ENCODE assay signal across 8 cellular contexts in the genomic region with DNA sequence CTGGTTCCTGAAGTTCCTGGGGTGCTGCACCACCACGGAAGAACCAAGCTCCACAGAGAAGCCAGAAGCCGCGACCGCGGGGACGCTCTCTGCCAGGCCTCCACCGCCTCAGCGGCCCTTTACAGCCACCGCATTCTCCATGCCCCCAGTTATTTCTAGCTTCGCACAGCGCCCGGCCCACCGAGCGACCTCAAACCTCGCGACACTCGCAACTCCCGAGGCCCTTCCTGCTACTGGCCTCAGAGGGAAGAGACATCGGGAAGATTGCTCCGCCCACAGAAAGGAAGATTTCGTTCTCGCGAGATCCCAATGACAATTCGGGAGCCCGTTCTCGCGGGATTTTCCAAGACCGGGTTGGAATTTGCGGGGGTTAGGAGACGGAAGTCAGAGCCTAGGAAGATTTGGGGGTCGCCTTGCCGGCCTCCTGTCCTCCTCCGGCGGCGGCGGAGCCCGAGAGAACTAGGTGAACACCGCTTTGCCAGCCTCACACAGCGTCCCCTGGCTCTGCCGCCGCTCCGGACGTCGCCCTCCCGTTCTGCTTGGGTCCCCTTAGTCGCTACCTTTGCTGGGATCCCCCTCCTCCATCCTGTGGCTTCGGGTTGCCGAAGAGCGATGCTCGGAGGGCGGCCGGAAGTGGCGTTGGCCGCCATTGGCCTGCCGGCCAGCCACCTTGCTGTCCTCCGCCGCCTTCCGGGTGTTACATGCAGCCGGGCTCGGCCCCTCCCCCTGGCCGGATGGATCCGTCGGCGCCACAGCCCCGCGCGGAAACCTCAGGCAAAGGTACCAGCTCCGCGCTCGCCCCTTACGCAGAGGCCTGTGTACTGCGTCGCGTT. TPM values are rescaled to one million over a fixed set of nuclear protein-coding genes. Genes with fewer than 3 reads are reported as not detected.
A peak's percentile ranks its signal among the peaks of the same experiment; 100 is the strongest.
DNase-seq lines count a peak whose midpoint lies in the region; ATAC-seq and TF ChIP-seq lines count a peak whose summit lies in the region.

A gene with protein sequence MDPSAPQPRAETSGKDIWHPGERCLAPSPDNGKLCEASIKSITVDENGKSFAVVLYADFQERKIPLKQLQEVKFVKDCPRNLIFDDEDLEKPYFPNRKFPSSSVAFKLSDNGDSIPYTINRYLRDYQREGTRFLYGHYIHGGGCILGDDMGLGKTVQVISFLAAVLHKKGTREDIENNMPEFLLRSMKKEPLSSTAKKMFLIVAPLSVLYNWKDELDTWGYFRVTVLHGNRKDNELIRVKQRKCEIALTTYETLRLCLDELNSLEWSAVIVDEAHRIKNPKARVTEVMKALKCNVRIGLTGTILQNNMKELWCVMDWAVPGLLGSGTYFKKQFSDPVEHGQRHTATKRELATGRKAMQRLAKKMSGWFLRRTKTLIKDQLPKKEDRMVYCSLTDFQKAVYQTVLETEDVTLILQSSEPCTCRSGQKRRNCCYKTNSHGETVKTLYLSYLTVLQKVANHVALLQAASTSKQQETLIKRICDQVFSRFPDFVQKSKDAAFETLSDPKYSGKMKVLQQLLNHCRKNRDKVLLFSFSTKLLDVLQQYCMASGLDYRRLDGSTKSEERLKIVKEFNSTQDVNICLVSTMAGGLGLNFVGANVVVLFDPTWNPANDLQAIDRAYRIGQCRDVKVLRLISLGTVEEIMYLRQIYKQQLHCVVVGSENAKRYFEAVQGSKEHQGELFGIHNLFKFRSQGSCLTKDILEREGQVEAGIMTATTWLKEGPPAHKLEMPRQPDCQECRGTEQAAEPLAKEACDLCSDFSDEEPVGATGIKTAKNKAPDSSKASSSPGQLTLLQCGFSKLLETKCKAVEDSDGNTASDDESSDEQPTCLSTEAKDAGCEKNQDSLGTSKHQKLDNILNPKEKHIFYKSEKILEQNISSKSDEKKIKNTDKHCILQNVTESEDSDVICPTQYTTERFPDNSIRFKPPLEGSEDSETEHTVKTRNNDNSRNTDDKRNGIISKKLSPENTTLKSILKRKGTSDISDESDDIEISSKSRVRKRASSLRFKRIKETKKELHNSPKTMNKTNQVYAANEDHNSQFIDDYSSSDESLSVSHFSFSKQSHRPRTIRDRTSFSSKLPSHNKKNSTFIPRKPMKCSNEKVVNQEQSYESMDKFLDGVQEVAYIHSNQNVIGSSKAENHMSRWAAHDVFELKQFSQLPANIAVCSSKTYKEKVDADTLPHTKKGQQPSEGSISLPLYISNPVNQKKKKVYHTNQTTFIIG (N-terminal part only) (plus strand): TSS at position 387 of the 833 bp plus-strand sequence. CDS start 348 bp downstream, at position 735.

- TF ChIP-seq CTCF in HCT116 (IDR thresholded peaks at IDR 0.05 in 2 of 3, conservative IDR thresholded peaks at IDR 0.05 in 1 of 3; ENCODE audit: borderline replicate concordance in 1 of 3, insufficient read depth in 1 of 3, low read depth in 2 of 3, low read length in 2 of 3) = no peak
- no peak for TF ChIP-seq CTCF in neural progenitor cell (IDR thresholded peaks at IDR 0.05)

- peak; percentile 77 for TF ChIP-seq POLR2A in HCT116 (IDR thresholded peaks at IDR 0.05; ENCODE audit: borderline replicate concordance, extremely low read depth, insufficient read depth, insufficient read length)

- H3K36me3 Mint-ChIP-seq in activated T-helper 2 cell treated with anti-CD3 and anti-CD28 coated beads, Interferon-gamma antibody, Interleukin-2, Interleukin-4, amounts not matched to agents 10 μg/mL and 5 μg/mL and 100 μg/mL, durations not matched to agents 14 hours and 24 hours and 36 hours (ENCODE audit: low read depth) = peaks cover 59% of the 10 kb centered on the region
- H3K36me3 Mint-ChIP-seq in neural progenitor cell = peaks cover 29% of the 10 kb centered on the region

- H2AFZ ChIP-seq in HCT116 (ENCODE audit: low read depth, low read length, poor library complexity, severe bottlenecking) (peak within 1 kb of the TSS; percentile 65), neural progenitor cell (replicated peaks) (peak within 1 kb of the TSS; percentile 95)

- CTCF ChIA-PET in HCT116 (lab: Charles Lee) = no interaction called here

- H3K4me2 ChIP-seq in HCT116 (ENCODE audit: low read length) (no peak within 1 kb of the TSS), neural progenitor cell (no peak within 1 kb of the TSS)

- H3K4me1 Mint-ChIP-seq in activated T-helper 2 cell treated with anti-CD3 and anti-CD28 coated beads, Interferon-gamma antibody, Interleukin-2, Interleukin-4, amounts not matched to agents 10 μg/mL and 5 μg/mL and 100 μg/mL, durations not matched to agents 14 hours and 24 hours and 36 hours (ENCODE audit: low read depth) = peaks cover 30% of the 10 kb centered on the region
- peaks cover 14% of the 10 kb centered on the region for H3K4me1 Mint-ChIP-seq in neural progenitor cell

- POLR2A ChIA-PET in HCT116 (lab: Charles Lee) = interaction anchor here (0.6 to 1.6 kb wide), 4 partner anchors 9 to 139 kb away, joined by 3 to 7 read pairs (median 4); no protein-coding TSS in a partner anchor

- H3K79me2 ChIP-seq in HCT116 (ENCODE audit: insufficient read depth, low read length) (peaks cover 37% of the 10 kb centered on the region), neural progenitor cell (ENCODE audit: low read depth) (peaks cover 42% of the 10 kb centered on the region)

- H3K27me3 ChIP-seq in HCT116 (ENCODE audit: insufficient read depth, low read length) (no peaks in the 10 kb centered on the region), MG63 (no peaks in the 10 kb centered on the region), neural progenitor cell (no peaks in the 10 kb centered on the region)

- H3K27ac ChIP-seq in HCT116 (ENCODE audit: low read depth, low read length) = no peak within 1 kb of the TSS; the same call in 1 of the 2 replicates
- peak within 1 kb of the TSS; percentile 99 for H3K27ac ChIP-seq in neural progenitor cell

- peaks cover 17% of the 10 kb centered on the region for H3K9me3 Mint-ChIP-seq in activated T-helper 2 cell treated with anti-CD3 and anti-CD28 coated beads, Interferon-gamma antibody, Interleukin-2, Interleukin-4, amounts not matched to agents 10 μg/mL and 5 μg/mL and 100 μg/mL, durations not matched to agents 14 hours and 24 hours and 36 hours
- peaks cover 1% of the 10 kb centered on the region for H3K9me3 Mint-ChIP-seq in neural progenitor cell

- H3K27me3 Mint-ChIP-seq in activated T-helper 2 cell treated with anti-CD3 and anti-CD28 coated beads, Interferon-gamma antibody, Interleukin-2, Interleukin-4, amounts not matched to agents 10 μg/mL and 5 μg/mL and 100 μg/mL, durations not matched to agents 14 hours and 24 hours and 36 hours (ENCODE audit: low read depth) = no peaks in the 10 kb centered on the region
- H3K27me3 Mint-ChIP-seq in neural progenitor cell (ENCODE audit: insufficient read depth, low read depth) = peaks cover 2% of the 10 kb centered on the region

- H4K20me1 ChIP-seq in HCT116 (ENCODE audit: insufficient read depth) (no peaks in the 10 kb centered on the region), neural progenitor cell (ENCODE audit: low read depth) (peaks cover 8% of the 10 kb centered on the region)

- peak; percentile 13; the same call in 1 of the 2 replicates for TF ChIP-seq RAD21 in HCT116 (IDR thresholded peaks at IDR 0.05; ENCODE audit: low read depth)

- H3K9me3 ChIP-seq in HCT116 (ENCODE audit: control insufficient read depth in 1 of 2, insufficient read depth in 1 of 2, low read depth in 1 of 2, low read length in 2 of 2) = no peaks in the 10 kb centered on the region
- peaks cover 8% of the 10 kb centered on the region for H3K9me3 ChIP-seq in MG63
- no peaks in the 10 kb centered on the region for H3K9me3 ChIP-seq in neural progenitor cell (ENCODE audit: low read depth)

- no peak within 1 kb of the TSS for H3K4me3 ChIP-seq in HCT116 (replicated peaks in 1 of 2; ENCODE audit: low read depth in 1 of 2, low read length in 2 of 2)
- H3K4me3 ChIP-seq in MG63 = no peak within 1 kb of the TSS
- H3K4me3 ChIP-seq in neural progenitor cell = no peak within 1 kb of the TSS

- peaks cover 12% of the 10 kb centered on the region for H3F3A ChIP-seq in neural progenitor cell (ENCODE audit: low read depth)

- peak; percentile 88 for DNase-seq in GF-D8 (lab: John Stamatoyannopoulos, UW)
- peak; percentile 99 for DNase-seq in HCT116 (ENCODE audit: low read depth, low spot score)
- DNase-seq in MG63 = peak; percentile 95
- DNase-seq in SHP77 (lab: John Stamatoyannopoulos, UW) = peak; percentile 96 to 98
- peak; percentile 91 for DNase-seq in activated T-helper 2 cell treated with anti-CD3 and anti-CD28 coated beads, Interferon-gamma antibody, Interleukin-2, Interleukin-4, amounts not matched to agents 10 μg/mL and 5 μg/mL and 100 μg/mL, durations not matched to agents 14 hours and 24 hours and 36 hours (ENCODE audit: low spot score)
- peak; percentile 99 for DNase-seq in fibroblast of peridontal ligament (ENCODE audit: extremely low read depth)
- DNase-seq in neural progenitor cell (ENCODE audit: low spot score) = peak; percentile 99
- DNase-seq in stromal cell of bone marrow (ENCODE audit: low read depth) = peak; percentile 96

- no peak within 1 kb of the TSS for H3K4me3 Mint-ChIP-seq in activated T-helper 2 cell treated with anti-CD3 and anti-CD28 coated beads, Interferon-gamma antibody, Interleukin-2, Interleukin-4, amounts not matched to agents 10 μg/mL and 5 μg/mL and 100 μg/mL, durations not matched to agents 14 hours and 24 hours and 36 hours (ENCODE audit: low read depth)
- H3K4me3 Mint-ChIP-seq in neural progenitor cell = no peak within 1 kb of the TSS

- RAD21 ChIA-PET in HCT116 (lab: Charles Lee; ENCODE audit: low non-redundant PET in 1 of 2, low total read pairs in 2 of 2, uncharacterized antibody in 2 of 2, unreplicated experiment in 2 of 2) = no interaction called here

- H3K36me3 ChIP-seq in HCT116 (ENCODE audit: control insufficient read depth in 1 of 2, insufficient read depth in 2 of 2, low read length in 2 of 2) (peaks cover 0 to 3% of the 10 kb centered on the region in 2 experiments; a peak in 1 of 4 replicates), MG63 (peaks cover 41% of the 10 kb centered on the region), neural progenitor cell (no peaks in the 10 kb centered on the region)

- H3K9ac ChIP-seq in HCT116 (ENCODE audit: low read length) (no peak within 1 kb of the TSS), neural progenitor cell (no peak within 1 kb of the TSS)

- ATAC-seq in HCT116 = peak; percentile 88

- H3K27ac Mint-ChIP-seq in activated T-helper 2 cell treated with anti-CD3 and anti-CD28 coated beads, Interferon-gamma antibody, Interleukin-2, Interleukin-4, amounts not matched to agents 10 μg/mL and 5 μg/mL and 100 μg/mL, durations not matched to agents 14 hours and 24 hours and 36 hours = no peak within 1 kb of the TSS
- H3K27ac Mint-ChIP-seq in neural progenitor cell = peak within 1 kb of the TSS; percentile 98

- peaks cover 4 to 7% of the 10 kb centered on the region in 2 experiments; a peak in 3 of 4 replicates for H3K4me1 ChIP-seq in HCT116 (ENCODE audit: control insufficient read depth in 1 of 2, insufficient read depth in 2 of 2, low read length in 2 of 2)
- H3K4me1 ChIP-seq in neural progenitor cell = peaks cover 10% of the 10 kb centered on the region

- H3K9me2 ChIP-seq in HCT116 (ENCODE audit: insufficient read depth) = no peaks in the 10 kb centered on the region

- intact Hi-C loops in HCT116 (cut with micrococcal nuclease) = loop anchor here (5.0 kb wide), 2 partner anchors 368 to 448 kb away; no protein-coding TSS in a partner anchor
- intact Hi-C loops in activated T-helper 2 cell treated with anti-CD3 and anti-CD28 coated beads, Interferon-gamma antibody, Interleukin-2, Interleukin-4, amounts not matched to agents 10 μg/mL and 5 μg/mL and 100 μg/mL, durations not matched to agents 14 hours and 24 hours and 36 hours (cut with micrococcal nuclease) = loop anchor here (1.0 to 10.0 kb wide), 6 partner anchors 53 to 539 kb away; partner anchors contain the start of gene ZNF367

- BruUV-seq in HCT116 (replicated peaks; lab: Mats Ljungman, UMichigan) = no TSS peak

RNA-seq across cellular contexts. Expression of the gene that starts here (rescaled TPM):
- total RNA-seq in HCT116 (2021; ENCODE audit: unreplicated experiment) (39.2 TPM), neural progenitor cell (ENCODE audit: low replicate concordance) (60.5 and 77.6 TPM in 2 replicates)
- polyA plus RNA-seq in HCT116 (2012) = 10.6 and 14.0 TPM in 2 replicates
- 24.2 and 36.3 TPM in 2 replicates for total RNA-seq in MG63 (2014; rRNA removed; shearing (Covaris generic); ENCODE audit: low replicate concordance)
- 28.2 and 33.0 TPM in 2 replicates for total RNA-seq in activated T-helper 2 cell treated with anti-CD3 and anti-CD28 coated beads, Interferon-gamma antibody, Interleukin-2, Interleukin-4, amounts not matched to agents 10 μg/mL and 5 μg/mL and 100 μg/mL, durations not matched to agents 14 hours and 24 hours and 36 hours
